Comparison of ENCODE assay signal across 9 cellular contexts in genomic region chr11:8768625-8769333, GRCh38.
DNase-seq lines count a peak whose midpoint lies in the region; ATAC-seq and TF ChIP-seq lines count a peak whose summit lies in the region.
"Had no signal": no experiment of that assay in that cellular context is flagged by ENCODE, and none has a peak within 500 bp of the region (broad histone marks: within the 10 kb centered on the region; RNA-seq: fewer than 3 reads in every experiment).

No MANE protein-coding gene starts in this region.

- DNase-seq in Caco-2, result peak; percentile 43 to 55
- peak; percentile 15 to 61 for DNase-seq in PC-9
- DNase-seq in esophagus squamous epithelium (lab: John Stamatoyannopoulos, UW), result no peak
- peak; percentile 90 for DNase-seq in osteoblast (ENCODE audit: insufficient read length, low spot score, missing footprints)
- DNase-seq in cerebellum (ENCODE audit: low spot score), result no peak
- DNase-seq in cortex of kidney (lab: John Stamatoyannopoulos, UW), result no peak
- DNase-seq in activated CD4-positive, alpha-beta T cell treated with anti-CD3 and anti-CD28 coated beads, Interleukin-2, amount 50 U/mL, for 4 hours, result no peak
- DNase-seq: stimulated activated CD8-positive, alpha-beta memory T cell treated with anti-CD3 and anti-CD28 coated beads, Interleukin-4, amount 100 ng/mL, for 48 hours had no signal

- CTCF ChIA-PET in Caco-2 (lab: Charles Lee), result interaction anchor here (0.7 to 2.4 kb wide), 4 partner anchors 32 to 191 kb away, joined by 3 to 17 read pairs (median 8); no protein-coding TSS in a partner anchor
- CTCF ChIA-PET in PC-9 (lab: Charles Lee), result interaction anchor here (0.6 kb wide), 2 partner anchors 48 to 414 kb away, joined by 3 to 4 read pairs; no protein-coding TSS in a partner anchor

- no peak for TF ChIP-seq POLR2A in esophagus squamous epithelium (IDR thresholded peaks at IDR 0.05)

- no peak overlapping the region for H2AFZ ChIP-seq in PC-9
- no peak overlapping the region for H2AFZ ChIP-seq in osteoblast (ENCODE audit: low read length)

- H3K79me2 ChIP-seq in PC-9 (ENCODE audit: low read depth), result no peaks in the 10 kb centered on the region
- peaks cover 2% of the 10 kb centered on the region for H3K79me2 ChIP-seq in osteoblast (ENCODE audit: insufficient read depth, low read length)

- ATAC-seq in HG02973 (IDR thresholded peaks at IDR 0.05; ENCODE audit: unreplicated experiment), result no peak

- no peaks in the 10 kb centered on the region for H3K9me2 ChIP-seq in PC-9 (ENCODE audit: insufficient read depth)

- H3K9me3 Mint-ChIP-seq in Caco-2 (ENCODE audit: unreplicated experiment), result no peaks in the 10 kb centered on the region

- H3K4me1 ChIP-seq in Caco-2, result peaks cover 14% of the 10 kb centered on the region; the same call in 1 of the 2 replicates
- H3K4me1 ChIP-seq in PC-9 (replicated peaks; ENCODE audit: insufficient read depth), result peaks cover 30% of the 10 kb centered on the region
- peaks cover 46 to 87% (median 73%) of the 10 kb centered on the region in 3 donors for H3K4me1 ChIP-seq in esophagus squamous epithelium
- peaks cover 69% of the 10 kb centered on the region for H3K4me1 ChIP-seq in osteoblast (ENCODE audit: insufficient read depth, low read length)

- H3K4me3 Mint-ChIP-seq in Caco-2 (ENCODE audit: unreplicated experiment), result no peak overlapping the region

- WGBS in esophagus squamous epithelium, 2 donors, result 68 to 72% methylated on average over 3 of the region's 3 CpGs

- no peak overlapping the region for H3K4me3 ChIP-seq in Caco-2 (ENCODE audit: low read depth, low read length)
- H3K4me3 ChIP-seq in PC-9, result no peak overlapping the region
- H3K4me3 ChIP-seq in esophagus squamous epithelium, result no peak overlapping the region
- no peak overlapping the region for H3K4me3 ChIP-seq in osteoblast (ENCODE audit: insufficient read depth, low read length)

- H4K20me1 ChIP-seq in PC-9 (ENCODE audit: insufficient read depth) (no peaks in the 10 kb centered on the region), osteoblast (ENCODE audit: insufficient read depth, low read length) (peaks cover 6% of the 10 kb centered on the region)

- H3K27me3 ChIP-seq in Caco-2 (replicated peaks; ENCODE audit: control insufficient read depth, insufficient read depth, low read length) (no peaks in the 10 kb centered on the region), PC-9 (ENCODE audit: insufficient read depth, low read depth) (no peaks in the 10 kb centered on the region), esophagus squamous epithelium (no peaks in the 10 kb centered on the region), osteoblast (ENCODE audit: insufficient read depth, low read length) (no peaks in the 10 kb centered on the region)

- H3K9me3 ChIP-seq in Caco-2, result no peaks in the 10 kb centered on the region
- no peaks in the 10 kb centered on the region for H3K9me3 ChIP-seq in PC-9 (ENCODE audit: insufficient read depth, low read depth)
- H3K9me3 ChIP-seq in esophagus squamous epithelium, result no peaks in the 10 kb centered on the region
- H3K9me3 ChIP-seq in osteoblast (ENCODE audit: low read depth, low read length), result no peaks in the 10 kb centered on the region

- H3K27ac ChIP-seq in PC-9 (peak overlapping the region; percentile 66), esophagus squamous epithelium (peak overlapping the region; percentile 78 to 86 (median 84)), osteoblast (ENCODE audit: low read depth, low read length) (peak overlapping the region; percentile 93)

- H3K4me2 ChIP-seq in PC-9, result peak overlapping the region; percentile 23; the same call in 1 of the 2 replicates
- H3K4me2 ChIP-seq in osteoblast (ENCODE audit: insufficient read depth, low read length), result peak overlapping the region; percentile 20

- H3K27ac Mint-ChIP-seq in Caco-2 (ENCODE audit: unreplicated experiment), result no peak overlapping the region

- H3K36me3 Mint-ChIP-seq in Caco-2 (ENCODE audit: insufficient read depth, unreplicated experiment), result peaks cover 5% of the 10 kb centered on the region

- intact Hi-C loops in Caco-2 (cut with micrococcal nuclease; ENCODE audit: unreplicated experiment) (loop anchor here (1.0 to 2.0 kb wide), 3 partner anchors 47 to 80 kb away; no protein-coding TSS in a partner anchor), PC-9 (cut with micrococcal nuclease; ENCODE audit: unreplicated experiment) (loop anchor here (1.0 kb wide), 1 partner anchor 79 kb away; no protein-coding TSS in a partner anchor), esophagus squamous epithelium (cut with DNase I) (no loop called here)

- POLR2A ChIA-PET in Caco-2 (lab: Charles Lee) (interaction anchor here (1.0 to 1.1 kb wide), 2 partner anchors 78 to 80 kb away, joined by 3 to 5 read pairs; no protein-coding TSS in a partner anchor), PC-9 (lab: Charles Lee; ENCODE audit: unreplicated experiment) (interaction anchor here (0.5 to 0.6 kb wide), 3 partner anchors 10 to 72 kb away, joined by 4 to 6 read pairs (median 4); no protein-coding TSS in a partner anchor)

- TF ChIP-seq CTCF in Caco-2 (IDR thresholded peaks at IDR 0.05; ENCODE audit: insufficient read depth in 1 of 2, low read depth in 1 of 2, low read length in 1 of 2, severe bottlenecking in 1 of 2, unreplicated experiment in 1 of 2), result peak in 1 of 2 experiments; percentile 60
- peak; percentile 28; the same call in 1 of the 2 replicates for TF ChIP-seq CTCF in PC-9 (conservative IDR thresholded peaks at IDR 0.05)
- TF ChIP-seq CTCF in esophagus squamous epithelium (IDR thresholded peaks at IDR 0.05), result peak in 5 of 6 experiments; percentile 16 to 47 (median 37)
- peak; percentile 53 for TF ChIP-seq CTCF in osteoblast (IDR thresholded peaks at IDR 0.05; ENCODE audit: extremely low read depth, low read depth, low read length)

- peaks cover 1% of the 10 kb centered on the region; the same call in 1 of the 2 replicates for H3K36me3 ChIP-seq in Caco-2 (ENCODE audit: control insufficient read depth, insufficient read depth, low read length)
- no peaks in the 10 kb centered on the region for H3K36me3 ChIP-seq in PC-9 (ENCODE audit: low read depth)
- H3K36me3 ChIP-seq in esophagus squamous epithelium, result peaks cover 0 to 9% (median 0%) of the 10 kb centered on the region in 3 donors
- H3K36me3 ChIP-seq in osteoblast (ENCODE audit: insufficient read depth, low read length), result no peaks in the 10 kb centered on the region

- peaks cover 12% of the 10 kb centered on the region for H3K4me1 Mint-ChIP-seq in Caco-2 (ENCODE audit: low read depth, unreplicated experiment)

- BruUV-seq in Caco-2 (replicated peaks; lab: Mats Ljungman, UMichigan) (no TSS peak), PC-9 (replicated peaks; lab: Mats Ljungman, UMichigan) (TSS peak; percentile 55)

- H3F3A ChIP-seq in PC-9 (ENCODE audit: insufficient read depth, low read depth), result peaks cover 11% of the 10 kb centered on the region; the same call in 1 of the 2 replicates

- no peaks in the 10 kb centered on the region for H3K27me3 Mint-ChIP-seq in Caco-2 (ENCODE audit: insufficient read depth, unreplicated experiment)

Comparison
In these comparisons a context has a peak if more than half of its experiments do, and no peak if none do; other contexts are left out.
1. DNase-seq: peak in Caco-2 (2 of 2), PC-9 (2 of 2) and osteoblast (single experiment); none in esophagus squamous epithelium (single experiment), cerebellum (single experiment), cortex of kidney (single experiment) and activated CD4-positive, alpha-beta T cell treated with anti-CD3 and anti-CD28 coated beads, Interleukin-2, amount 50 U/mL, for 4 hours (0 of 2).
2. Peak in every context shown above with its lines, with median percentiles within 50 percentile points of each other: H3K27ac ChIP-seq.